18 cellular contexts compared by ENCODE assay signal in the genomic region with DNA sequence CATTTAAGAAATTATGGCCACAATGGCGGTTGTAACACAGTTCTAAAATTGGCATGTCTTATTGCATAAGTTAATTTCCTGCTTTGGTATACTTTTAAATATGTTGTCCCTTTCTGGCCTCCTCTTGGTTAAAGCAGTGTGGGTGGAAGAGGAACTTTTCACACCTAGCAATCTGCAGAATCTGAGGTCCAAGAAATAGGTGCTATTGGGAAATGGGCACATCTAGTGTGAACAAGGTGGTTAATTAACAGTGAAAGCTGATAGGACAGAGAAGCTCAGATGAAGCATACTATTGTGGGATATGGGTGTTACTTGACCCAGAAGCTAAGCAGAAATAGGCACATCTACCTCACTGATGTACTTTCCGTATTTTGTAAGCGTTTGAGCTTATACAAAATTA. TPM values are rescaled to one million over a fixed set of nuclear protein-coding genes. Genes with fewer than 3 reads are reported as not detected.
DNase-seq lines count a peak whose midpoint lies in the region; ATAC-seq and TF ChIP-seq lines count a peak whose summit lies in the region.
"Had no signal": no experiment of that assay in that cellular context is flagged by ENCODE, and none has a peak within 500 bp of the region (broad histone marks: within the 10 kb centered on the region; RNA-seq: fewer than 3 reads in every experiment).

No MANE protein-coding gene starts in this region.

- H2AFZ ChIP-seq in MM.1S (ENCODE audit: low read length): no peak overlapping the region

- no peak for TF ChIP-seq CTCF in mucosa of descending colon (IDR thresholded peaks at IDR 0.05)
- TF ChIP-seq CTCF in MM.1S (IDR thresholded peaks at IDR 0.05; ENCODE audit: low read length): no peak

- no peaks in the 10 kb centered on the region for H3K9me2 ChIP-seq in MM.1S (replicated peaks; ENCODE audit: insufficient read depth, low read length)

- H3K9ac ChIP-seq in MM.1S (ENCODE audit: low read length): no peak overlapping the region

- H3K9me3 ChIP-seq in mucosa of descending colon (no peaks in the 10 kb centered on the region), MM.1S (replicated peaks; ENCODE audit: insufficient read depth, low read length) (no peaks in the 10 kb centered on the region)
- H3K9me3 ChIP-seq: BE2C, colonic mucosa had no signal

- no peaks in the 10 kb centered on the region for H4K20me1 ChIP-seq in MM.1S (ENCODE audit: insufficient read depth, low read length)

- no peak overlapping the region for H3K27ac ChIP-seq in MM.1S (ENCODE audit: low read length)
- H3K27ac ChIP-seq: colonic mucosa, VCaP had no signal

- no peaks in the 10 kb centered on the region for H3K4me1 ChIP-seq in mucosa of descending colon (ENCODE audit: low read depth)
- H3K4me1 ChIP-seq in MM.1S (ENCODE audit: low read length): no peaks in the 10 kb centered on the region
- H3K4me1 ChIP-seq: BE2C, colonic mucosa had no signal

- peaks cover 28% of the 10 kb centered on the region for H3K79me2 ChIP-seq in MM.1S (ENCODE audit: low read length)

- H3K36me3 ChIP-seq in mucosa of descending colon (ENCODE audit: low read depth): no peaks in the 10 kb centered on the region
- no peaks in the 10 kb centered on the region for H3K36me3 ChIP-seq in MM.1S (replicated peaks; ENCODE audit: insufficient read depth, low read length)
- H3K36me3 ChIP-seq: BE2C, colonic mucosa had no signal

- H3K4me3 ChIP-seq in mucosa of descending colon (no peak overlapping the region), MM.1S (ENCODE audit: low read length) (no peak overlapping the region)
- H3K4me3 ChIP-seq: colonic mucosa had no signal

- H3K27me3 ChIP-seq in MM.1S (replicated peaks; ENCODE audit: insufficient read depth, low read length): no peaks in the 10 kb centered on the region
- H3K27me3 ChIP-seq: BE2C, colonic mucosa had no signal

- no peaks in the 10 kb centered on the region for H3F3A ChIP-seq in MM.1S (ENCODE audit: insufficient read depth, low read length)

- H3K4me2 ChIP-seq in MM.1S (ENCODE audit: low read depth, low read length): no peak overlapping the region

- intact Hi-C loops in mucosa of descending colon (cut with DNase I, micrococcal nuclease): no loop called here

- DNase-seq in SIG-M5 (lab: John Stamatoyannopoulos, UW): peak; percentile 34
- DNase-seq in mucosa of descending colon: no peak
- no peak for DNase-seq in NCI-H526 treated with DMSO at 0.1 percent for 48 hours (lab: John Stamatoyannopoulos, UW)
- no peak for DNase-seq in MM.1S
- DNase-seq in Ammon's horn (ENCODE audit: low spot score): no peak
- DNase-seq: activated T-cell treated with anti-CD3 and anti-CD28 coated beads, Interleukin-2, amount 50 U/mL, for 4 hours; BE2C; colonic mucosa; HFFc6; hippocampal formation; kidney; NCI-H2029; NCI-H446; stimulated activated CD4-positive, alpha-beta T cell treated with anti-CD3 and anti-CD28 coated beads, Interleukin-12 subunit alpha, Interleukin-12 subunit beta, amount 100 ng/mL, for 4 hours had no signal

- ATAC-seq in GM18511 (IDR thresholded peaks at IDR 0.05; ENCODE audit: unreplicated experiment) (peak; percentile 46), HG03432 (IDR thresholded peaks at IDR 0.05; ENCODE audit: unreplicated experiment) (peak; percentile 46), mucosa of descending colon (peak; percentile 36), GM19328 (IDR thresholded peaks at IDR 0.05; ENCODE audit: unreplicated experiment) (no peak)
- ATAC-seq: activated T-cell treated with anti-CD3 and anti-CD28 coated beads, Interleukin-2, amount 50 U/mL, for 4 hours had no signal

RNA-seq across cellular contexts. Expression of a gene that starts 10.6 kb away (rescaled TPM):
- total RNA-seq in mucosa of descending colon: 10 to 100 TPM; 23.3 to 34.9 (median 31.1) TPM
